In genomic region chr14:91848602-91849001, GRCh38 we compare ENCODE assay signal across 26 cellular contexts. TPM values are rescaled to one million over a fixed set of nuclear protein-coding genes. Genes with fewer than 3 reads are reported as not detected.
DNase-seq lines count a peak whose midpoint lies in the region; ATAC-seq and TF ChIP-seq lines count a peak whose summit lies in the region.
"Had no signal": no experiment of that assay in that cellular context is flagged by ENCODE, and none has a peak within 500 bp of the region (broad histone marks: within the 10 kb centered on the region; RNA-seq: fewer than 3 reads in every experiment).

No MANE protein-coding gene starts in this region.

- CTCF ChIA-PET in CD4-positive, alpha-beta T cell (lab: Charles Lee): no interaction called here
- CTCF ChIA-PET in CD8-positive, alpha-beta memory T cell (lab: Charles Lee): interaction anchor here (0.9 to 1.1 kb wide), 3 partner anchors 10 to 63 kb away, joined by 3 read pairs; no protein-coding TSS in a partner anchor

- no peaks in the 10 kb centered on the region for H3K27me3 ChIP-seq in CD4-positive, alpha-beta T cell (ENCODE audit: control insufficient read depth, insufficient read depth, low read length)
- H3K27me3 ChIP-seq in CD8-positive, alpha-beta memory T cell (ENCODE audit: insufficient read depth, low read length, poor library complexity, severe bottlenecking): no peaks in the 10 kb centered on the region
- H3K27me3 ChIP-seq: BLaER1 treated with 17β-estradiol and CSF1 and Interleukin-3, amounts not matched to agents 10 nM and 100 nM had no signal

- no peaks in the 10 kb centered on the region for H3K9me3 ChIP-seq in CD4-positive, alpha-beta T cell (ENCODE audit: control insufficient read depth, low read length)
- H3K9me3 ChIP-seq in CD8-positive, alpha-beta memory T cell (ENCODE audit: low read length): no peaks in the 10 kb centered on the region
- H3K9me3 ChIP-seq: A549; BLaER1 treated with 17β-estradiol and CSF1 and Interleukin-3, amounts not matched to agents 10 nM and 100 nM had no signal

- no peak for DNase-seq in CD4-positive, alpha-beta T cell
- no peak for DNase-seq in CD8-positive, alpha-beta memory T cell
- no peak for DNase-seq in naive thymus-derived CD8-positive, alpha-beta T cell
- DNase-seq in omental fat pad (ENCODE audit: low spot score) (no peak), Right ventricle myocardium inferior (ENCODE audit: missing footprints) (no peak), NCI-H2196 (lab: John Stamatoyannopoulos, UW; ENCODE audit: unreplicated experiment) (no peak)
- no peak for DNase-seq in activated effector memory CD4-positive, alpha-beta T cell treated with anti-CD3 and anti-CD28 coated beads, Interleukin-2, amount 50 U/mL, for 16 hours
- DNase-seq: AML-193; CD4-positive, alpha-beta memory T cell; COR-L47; DMS 273 treated with DMSO at 0.1 percent for 48 hours; DMS153; DMS53; DMS79; DND-41; EL; GDM1 had no signal

- H3K4me1 ChIP-seq in CD8-positive, alpha-beta memory T cell (ENCODE audit: insufficient read depth, low read length): peaks cover 30% of the 10 kb centered on the region
- H3K4me1 ChIP-seq: A549 had no signal

- H3K27me3 Mint-ChIP-seq in CD4-positive, alpha-beta T cell: no peaks in the 10 kb centered on the region
- no peaks in the 10 kb centered on the region for H3K27me3 Mint-ChIP-seq in CD8-positive, alpha-beta memory T cell
- H3K27me3 Mint-ChIP-seq in naive thymus-derived CD8-positive, alpha-beta T cell: no peaks in the 10 kb centered on the region
- H3K27me3 Mint-ChIP-seq: B cell; CD4-positive, alpha-beta memory T cell had no signal

- POLR2A ChIA-PET in CD4-positive, alpha-beta T cell (lab: Charles Lee): interaction anchor here (0.7 to 1.0 kb wide), 2 partner anchors 13 to 133 kb away, joined by 3 read pairs; no protein-coding TSS in a partner anchor
- POLR2A ChIA-PET in CD8-positive, alpha-beta memory T cell (lab: Charles Lee): no interaction called here
- POLR2A ChIA-PET in naive thymus-derived CD8-positive, alpha-beta T cell (lab: Charles Lee): interaction anchor here (1.3 to 1.6 kb wide), 2 partner anchors 9 to 14 kb away, joined by 4 read pairs; no protein-coding TSS in a partner anchor

- H3K4me1 Mint-ChIP-seq in CD4-positive, alpha-beta T cell (ENCODE audit: low read depth): peaks cover 75% of the 10 kb centered on the region
- peaks cover 58 to 89% (median 76%) of the 10 kb centered on the region in 3 donors for H3K4me1 Mint-ChIP-seq in CD8-positive, alpha-beta memory T cell
- peaks cover 24 to 76% (median 61%) of the 10 kb centered on the region in 4 donors for H3K4me1 Mint-ChIP-seq in naive thymus-derived CD8-positive, alpha-beta T cell

- no peak overlapping the region for H3K4me3 ChIP-seq in CD8-positive, alpha-beta memory T cell (ENCODE audit: low read length)
- H3K4me3 ChIP-seq: A549; BLaER1 treated with 17β-estradiol and CSF1 and Interleukin-3, amounts not matched to agents 10 nM and 100 nM; GM12878 had no signal

- H3K36me3 Mint-ChIP-seq in CD4-positive, alpha-beta T cell (ENCODE audit: low read depth): peaks cover 85% of the 10 kb centered on the region
- peaks cover 22 to 85% (median 29%) of the 10 kb centered on the region in 3 donors for H3K36me3 Mint-ChIP-seq in CD8-positive, alpha-beta memory T cell
- H3K36me3 Mint-ChIP-seq in naive thymus-derived CD8-positive, alpha-beta T cell: peaks cover 21 to 74% (median 48%) of the 10 kb centered on the region in 3 donors

- peaks cover 22% of the 10 kb centered on the region for H3K36me3 ChIP-seq in CD8-positive, alpha-beta memory T cell (ENCODE audit: insufficient read depth, low read length)
- H3K36me3 ChIP-seq: BLaER1 treated with 17β-estradiol and CSF1 and Interleukin-3, amounts not matched to agents 10 nM and 100 nM had no signal

- peak overlapping the region; percentile 67 for H3K27ac Mint-ChIP-seq in CD4-positive, alpha-beta T cell
- peak overlapping the region in 7 of 8 donors; percentile 11 to 96 (median 48) for H3K27ac Mint-ChIP-seq in CD8-positive, alpha-beta memory T cell
- H3K27ac Mint-ChIP-seq in naive thymus-derived CD8-positive, alpha-beta T cell: peak overlapping the region in 7 of 10 donors; percentile 13 to 64 (median 58)
- H3K27ac Mint-ChIP-seq: B cell had no signal

- TF ChIP-seq CTCF in CD4-positive, alpha-beta T cell (IDR thresholded peaks at IDR 0.05): no peak
- TF ChIP-seq CTCF in omental fat pad (IDR thresholded peaks at IDR 0.05): no peak

- no peak overlapping the region for H3K4me3 Mint-ChIP-seq in CD4-positive, alpha-beta T cell
- no peak overlapping the region for H3K4me3 Mint-ChIP-seq in CD8-positive, alpha-beta memory T cell
- no peak overlapping the region for H3K4me3 Mint-ChIP-seq in naive thymus-derived CD8-positive, alpha-beta T cell
- H3K4me3 Mint-ChIP-seq: B cell; CD4-positive, alpha-beta memory T cell had no signal

- ATAC-seq in CD4-positive, alpha-beta T cell (ENCODE audit: poor library complexity): no peak
- no peak for ATAC-seq in naive thymus-derived CD8-positive, alpha-beta T cell
- ATAC-seq in omental fat pad (ENCODE audit: low FRiP score) (peak; percentile 92), Right ventricle myocardium inferior (no peak), HG03139 (IDR thresholded peaks at IDR 0.05; ENCODE audit: unreplicated experiment) (no peak)
- ATAC-seq: A549, GM12878 had no signal

- no peaks in the 10 kb centered on the region for H3K9me3 Mint-ChIP-seq in CD4-positive, alpha-beta T cell
- H3K9me3 Mint-ChIP-seq in CD8-positive, alpha-beta memory T cell: no peaks in the 10 kb centered on the region
- H3K9me3 Mint-ChIP-seq in naive thymus-derived CD8-positive, alpha-beta T cell: no peaks in the 10 kb centered on the region
- H3K9me3 Mint-ChIP-seq: CD4-positive, alpha-beta memory T cell had no signal

- H3K27ac ChIP-seq in CD4-positive, alpha-beta T cell (ENCODE audit: low read depth, low read length): no peak overlapping the region
- no peak overlapping the region for H3K27ac ChIP-seq in CD8-positive, alpha-beta memory T cell (ENCODE audit: low read depth, low read length)
- H3K27ac ChIP-seq: 22Rv1; A549; BLaER1 treated with 17β-estradiol and CSF1 and Interleukin-3, amounts not matched to agents 10 nM and 100 nM; C4-2B had no signal

- intact Hi-C loops in CD4-positive, alpha-beta T cell (cut with DNase I, micrococcal nuclease): no loop called here
- intact Hi-C loops in Right ventricle myocardium inferior (cut with DNase I): no loop called here

RNA-seq across cellular contexts. Expression of gene TC2N, which starts 18.7 kb away (rescaled TPM):
- total RNA-seq in CD4-positive, alpha-beta T cell: 100 to 1,000 TPM; 129 to 138 TPM
- total RNA-seq in CD8-positive, alpha-beta memory T cell: 10 to 100 TPM; 43.1 to 45.2 TPM
- polyA plus RNA-seq in CD8-positive, alpha-beta memory T cell: 228 TPM
- total RNA-seq in naive thymus-derived CD8-positive, alpha-beta T cell: 100 to 1,000 TPM; 298 to 309 TPM
- 100 to 1,000 TPM; 125 to 167 (median 160) TPM for polyA plus RNA-seq in naive thymus-derived CD8-positive, alpha-beta T cell
- total RNA-seq in omental fat pad (100 to 1,000 TPM in 1 of 4 donors, 10 to 100 TPM in 3; 26.8 to 106 (median 49.3) TPM), Right ventricle myocardium inferior (12.6 TPM)
- total RNA-seq: A172, G401 had no signal
